Comparison of ENCODE assay signal across 10 cellular contexts in the genomic region with DNA sequence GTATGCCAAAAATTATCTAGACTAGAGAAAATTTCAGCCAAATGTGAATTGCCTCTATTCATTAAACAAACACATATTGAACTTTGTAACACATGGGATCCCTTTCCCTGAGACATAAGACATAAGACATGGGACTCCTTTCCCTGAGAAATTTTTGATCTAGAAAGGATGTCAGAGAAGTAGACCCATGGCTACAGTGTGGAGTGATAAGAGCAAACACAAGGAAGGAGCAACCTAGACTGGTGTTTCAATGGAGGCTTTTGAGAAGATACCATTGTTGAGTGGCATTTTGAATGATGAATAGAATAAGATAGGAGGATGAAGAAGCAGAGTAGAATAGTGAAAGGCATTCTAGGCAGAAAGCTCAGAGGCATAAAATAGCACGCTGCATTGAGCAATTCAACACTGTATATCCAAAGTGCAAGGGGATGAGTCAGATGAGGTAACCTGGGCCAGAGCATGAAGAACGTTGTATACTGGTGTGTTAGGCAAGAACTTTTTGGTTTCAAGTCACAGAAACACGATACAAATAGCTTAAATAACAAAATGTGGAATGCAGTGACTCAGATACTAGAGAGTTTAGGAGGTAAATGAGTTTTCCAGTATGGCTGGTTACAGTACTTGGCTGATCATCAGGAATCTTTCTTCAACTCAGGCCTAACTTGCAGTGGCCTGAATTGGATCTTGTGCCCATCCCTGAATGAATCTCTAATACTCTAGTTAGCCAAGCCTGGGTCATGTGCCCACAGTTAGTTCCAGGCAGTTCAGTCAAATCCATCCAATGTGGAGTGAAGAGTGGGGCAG.
DNase-seq lines count a peak whose midpoint lies in the region; ATAC-seq and TF ChIP-seq lines count a peak whose summit lies in the region.
"Had no signal": no experiment of that assay in that cellular context is flagged by ENCODE, and none has a peak within 500 bp of the region (broad histone marks: within the 10 kb centered on the region; RNA-seq: fewer than 3 reads in every experiment).

No MANE protein-coding gene starts in this region.

- WGBS in adrenal gland, 4 donors, result 62 to 84% (median 64%) methylated on average over 3 of the region's 3 CpGs

- no peaks in the 10 kb centered on the region for H3K4me1 ChIP-seq in adrenal gland (replicated peaks in 1 of 2)

- POLR2A ChIA-PET in BJ (lab: Charles Lee), result no interaction called here

- no peak overlapping the region for H3K4me3 Mint-ChIP-seq in osteocyte (ENCODE audit: unreplicated experiment)
- H3K4me3 Mint-ChIP-seq: memory B cell had no signal

- CTCF ChIA-PET in BJ (lab: Yijun Ruan, JAX), result interaction anchor here (1.0 kb wide), 1 partner anchor 12 kb away, joined by 3 read pairs; no protein-coding TSS in a partner anchor

- TF ChIP-seq CTCF in BJ (IDR thresholded peaks at IDR 0.05; ENCODE audit: insufficient read depth, low read depth, low read length), result no peak
- TF ChIP-seq CTCF in epithelial cell of proximal tubule (conservative IDR thresholded peaks at IDR 0.05; ENCODE audit: low read depth, low read length), result no peak
- no peak for TF ChIP-seq CTCF in osteocyte (IDR thresholded peaks at IDR 0.05)
- TF ChIP-seq CTCF in adrenal gland (IDR thresholded peaks at IDR 0.05), result no peak

- H3K9me3 Mint-ChIP-seq in osteocyte (ENCODE audit: unreplicated experiment), result no peaks in the 10 kb centered on the region

- H3K36me3 Mint-ChIP-seq in osteocyte (ENCODE audit: unreplicated experiment), result no peaks in the 10 kb centered on the region

- peak; percentile 98 for DNase-seq in BJ (ENCODE audit: low read depth)
- peak; percentile 65 for DNase-seq in NOMO-1 treated with DMSO at 0.1 percent for 48 hours (lab: John Stamatoyannopoulos, UW; ENCODE audit: unreplicated experiment)
- peak; percentile 98 for DNase-seq in epithelial cell of proximal tubule (ENCODE audit: low read depth)
- DNase-seq in osteocyte (ENCODE audit: extremely low spot score, unreplicated experiment), result no peak
- DNase-seq in occipital lobe (lab: John Stamatoyannopoulos, UW), result no peak
- no peak for DNase-seq in adrenal gland
- no peak for DNase-seq in HuH-7 (ENCODE audit: low spot score)
- DNase-seq: activated CD4-positive, alpha-beta T cell treated with anti-CD3 and anti-CD28 coated beads, Interleukin-2, amount 50 U/mL, for 1 hour had no signal

- no peak overlapping the region for H3K4me3 ChIP-seq in BJ (ENCODE audit: low read depth, low read length)
- H3K4me3 ChIP-seq in epithelial cell of proximal tubule (ENCODE audit: low read depth, low read length), result no peak overlapping the region
- no peak overlapping the region for H3K4me3 ChIP-seq in adrenal gland

- peaks cover 16% of the 10 kb centered on the region for H3K4me1 Mint-ChIP-seq in osteocyte (ENCODE audit: unreplicated experiment)
- H3K4me1 Mint-ChIP-seq: memory B cell had no signal

- peak overlapping the region; percentile 74 for H3K27ac Mint-ChIP-seq in osteocyte (ENCODE audit: unreplicated experiment)
- H3K27ac Mint-ChIP-seq: memory B cell had no signal

- no peaks in the 10 kb centered on the region for H3K9me3 ChIP-seq in adrenal gland (replicated peaks in 1 of 3)

- no peaks in the 10 kb centered on the region for H3K27me3 Mint-ChIP-seq in osteocyte (ENCODE audit: unreplicated experiment)

- peak overlapping the region in 1 of 5 donors; percentile 13 for H3K27ac ChIP-seq in adrenal gland

- no peak for TF ChIP-seq POLR2A in adrenal gland (IDR thresholded peaks at IDR 0.05)

- intact Hi-C loops in adrenal gland (cut with DNase I), result no loop called here

- H3K27me3 ChIP-seq in BJ (ENCODE audit: control insufficient read depth, insufficient read depth, low read length), result no peaks in the 10 kb centered on the region
- H3K27me3 ChIP-seq in adrenal gland, result no peaks in the 10 kb centered on the region

- ATAC-seq in HG03025 (IDR thresholded peaks at IDR 0.05; ENCODE audit: low FRiP score, unreplicated experiment), result no peak

- H3K36me3 ChIP-seq in BJ (ENCODE audit: control insufficient read depth, insufficient read depth, low read length), result no peaks in the 10 kb centered on the region
- H3K36me3 ChIP-seq in adrenal gland (replicated peaks in 1 of 2), result no peaks in the 10 kb centered on the region

Comparison
In these comparisons a context has a peak if more than half of its experiments do, and no peak if none do; other contexts are left out.
1. DNase-seq: peak in BJ (single experiment), NOMO-1 treated with DMSO at 0.1 percent for 48 hours (single experiment) and epithelial cell of proximal tubule (single experiment); none in osteocyte (single experiment), occipital lobe (single experiment), adrenal gland (0 of 7) and HuH-7 (single experiment).